ENCODE assay signal across 8 cellular contexts in the genomic region with DNA sequence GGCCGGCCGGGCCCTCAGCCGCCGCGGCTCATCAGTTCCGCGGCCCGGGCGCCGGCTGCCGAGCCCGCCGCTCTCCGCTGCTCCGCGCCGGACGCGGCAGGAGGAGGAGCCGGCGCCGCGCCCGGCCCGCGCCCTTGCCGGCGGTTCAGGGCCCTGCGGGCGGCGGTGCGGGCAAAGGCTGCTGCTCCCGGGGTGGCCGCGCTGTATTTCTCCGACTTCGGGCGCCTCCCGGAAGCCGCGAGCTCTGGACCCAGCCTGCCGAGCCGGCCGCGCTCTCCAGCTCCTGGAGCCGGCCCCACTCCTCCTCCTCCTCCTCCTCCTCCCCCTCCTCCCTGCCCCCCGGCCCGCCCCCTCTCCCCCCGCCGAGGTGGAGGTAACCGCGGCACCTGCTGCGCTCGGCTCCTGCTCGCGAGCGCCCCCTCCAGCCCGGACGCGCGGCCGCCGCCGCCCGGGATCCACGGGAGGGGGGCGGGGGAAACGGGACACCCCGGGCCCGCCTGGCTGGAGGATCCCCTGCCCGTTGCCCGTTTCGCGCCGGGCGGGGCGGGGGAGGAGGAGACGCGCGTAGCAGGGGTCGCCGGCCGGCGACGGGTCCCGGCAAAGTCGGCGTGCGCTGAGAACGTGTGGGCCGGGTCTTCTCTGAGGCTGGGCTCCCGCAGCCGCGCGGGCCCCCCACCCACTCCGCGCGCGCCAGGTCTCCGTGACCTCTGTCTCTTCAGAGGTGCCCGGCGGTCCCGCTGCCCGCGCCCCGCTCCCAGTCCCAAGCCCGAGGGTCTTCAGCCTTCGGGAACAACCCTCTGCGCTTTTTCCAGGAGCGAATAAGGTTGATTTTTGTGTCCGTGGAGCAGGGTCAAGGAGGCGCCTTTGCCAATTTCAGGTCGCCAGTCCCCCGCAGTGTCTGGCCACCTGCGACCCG. TPM values are rescaled to one million over a fixed set of nuclear protein-coding genes. Genes with fewer than 3 reads are reported as not detected.
DNase-seq lines count a peak whose midpoint lies in the region; ATAC-seq and TF ChIP-seq lines count a peak whose summit lies in the region.

A gene with protein sequence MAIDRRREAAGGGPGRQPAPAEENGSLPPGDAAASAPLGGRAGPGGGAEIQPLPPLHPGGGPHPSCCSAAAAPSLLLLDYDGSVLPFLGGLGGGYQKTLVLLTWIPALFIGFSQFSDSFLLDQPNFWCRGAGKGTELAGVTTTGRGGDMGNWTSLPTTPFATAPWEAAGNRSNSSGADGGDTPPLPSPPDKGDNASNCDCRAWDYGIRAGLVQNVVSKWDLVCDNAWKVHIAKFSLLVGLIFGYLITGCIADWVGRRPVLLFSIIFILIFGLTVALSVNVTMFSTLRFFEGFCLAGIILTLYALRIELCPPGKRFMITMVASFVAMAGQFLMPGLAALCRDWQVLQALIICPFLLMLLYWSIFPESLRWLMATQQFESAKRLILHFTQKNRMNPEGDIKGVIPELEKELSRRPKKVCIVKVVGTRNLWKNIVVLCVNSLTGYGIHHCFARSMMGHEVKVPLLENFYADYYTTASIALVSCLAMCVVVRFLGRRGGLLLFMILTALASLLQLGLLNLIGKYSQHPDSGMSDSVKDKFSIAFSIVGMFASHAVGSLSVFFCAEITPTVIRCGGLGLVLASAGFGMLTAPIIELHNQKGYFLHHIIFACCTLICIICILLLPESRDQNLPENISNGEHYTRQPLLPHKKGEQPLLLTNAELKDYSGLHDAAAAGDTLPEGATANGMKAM (minus strand): TSS at position 257 of the 916 bp plus-strand sequence. CDS start 491 bp downstream, outside the sequence.

- peak within 1 kb of the TSS; percentile 95 for H3K4me2 ChIP-seq in neural cell (ENCODE audit: low read length)

- H3K9me2 ChIP-seq in neural cell (ENCODE audit: insufficient read depth, low read length): no peaks in the 10 kb centered on the region

- H3K4me3 Mint-ChIP-seq in stimulated activated naive CD8-positive, alpha-beta T cell treated with anti-CD3 and anti-CD28 coated beads, Interleukin-15, amount 100 ng/mL, for 72 hours: peak within 1 kb of the TSS; percentile 68 to 79

- peak within 1 kb of the TSS in 1 of 2 donors; percentile 60 for H3K27ac Mint-ChIP-seq in stimulated activated naive CD8-positive, alpha-beta T cell treated with anti-CD3 and anti-CD28 coated beads, Interleukin-15, amount 100 ng/mL, for 72 hours

- H4K20me1 ChIP-seq in neural cell (ENCODE audit: insufficient read depth): no peaks in the 10 kb centered on the region

- no peak for TF ChIP-seq EP300 in neural cell (conservative IDR thresholded peaks at IDR 0.05; ENCODE audit: poor library complexity, severe bottlenecking)

- H3K27me3 ChIP-seq in neural cell (ENCODE audit: insufficient read depth, low read depth, low read length): no peaks in the 10 kb centered on the region

- H3K27ac ChIP-seq in neural cell (ENCODE audit: low read length): peak within 1 kb of the TSS; percentile 65

- H3K27me3 Mint-ChIP-seq in stimulated activated naive CD8-positive, alpha-beta T cell treated with anti-CD3 and anti-CD28 coated beads, Interleukin-15, amount 100 ng/mL, for 72 hours: peaks cover 28% of the 10 kb centered on the region

- H3K9me3 ChIP-seq in neural cell (ENCODE audit: low read length): no peaks in the 10 kb centered on the region

- H3K36me3 ChIP-seq in neural cell (ENCODE audit: insufficient read depth, low read length): no peaks in the 10 kb centered on the region

- peak within 1 kb of the TSS; percentile 37 for H3K4me3 ChIP-seq in fibroblast of villous mesenchyme (ENCODE audit: low read depth, low read length)
- H3K4me3 ChIP-seq in neural cell (ENCODE audit: low read length): peak within 1 kb of the TSS; percentile 99

- H3F3A ChIP-seq in neural cell (ENCODE audit: insufficient read depth, low read length, poor library complexity, severe bottlenecking): no peaks in the 10 kb centered on the region

- H3K9me3 Mint-ChIP-seq in stimulated activated naive CD8-positive, alpha-beta T cell treated with anti-CD3 and anti-CD28 coated beads, Interleukin-15, amount 100 ng/mL, for 72 hours: no peaks in the 10 kb centered on the region

- peak within 1 kb of the TSS; percentile 79 for H3K9ac ChIP-seq in neural cell (ENCODE audit: low read length)

- TF ChIP-seq CTCF in fibroblast of villous mesenchyme (IDR thresholded peaks at IDR 0.05; ENCODE audit: insufficient read depth, low read depth, low read length) (peak; percentile 51), neural cell (IDR thresholded peaks at IDR 0.05; ENCODE audit: poor library complexity, severe bottlenecking) (peak; percentile 76)

- peak within 1 kb of the TSS; percentile 83 for H2AFZ ChIP-seq in neural cell (ENCODE audit: low read depth, low read length)

- H3K79me2 ChIP-seq in neural cell (replicated peaks; ENCODE audit: insufficient read depth, low read length): peaks cover 41% of the 10 kb centered on the region

- H3K4me1 Mint-ChIP-seq in stimulated activated naive CD8-positive, alpha-beta T cell treated with anti-CD3 and anti-CD28 coated beads, Interleukin-15, amount 100 ng/mL, for 72 hours: peaks cover 18% of the 10 kb centered on the region

- peak; percentile 80 for DNase-seq in ELF-1 (ENCODE audit: low read depth, low spot score)
- peak; percentile 81 for DNase-seq in OCI-M1 (lab: John Stamatoyannopoulos, UW)
- peak; percentile 48 to 59 for DNase-seq in activated T-helper 1 cell treated with anti-CD3 and anti-CD28 coated beads, Interleukin-2, amount 50 U/mL, for 16 hours (ENCODE audit: low read depth in 1 of 2, low spot score in 1 of 2)
- DNase-seq in fibroblast of villous mesenchyme (ENCODE audit: low read depth): no peak
- peak; percentile 63 to 68 for DNase-seq in stimulated activated naive CD8-positive, alpha-beta T cell treated with anti-CD3 and anti-CD28 coated beads, Interleukin-15, amount 100 ng/mL, for 72 hours
- DNase-seq in dedifferentiated amniotic fluid mesenchymal stem cell (ENCODE audit: extremely low spot score): no peak

- TF ChIP-seq RAD21 in neural cell (conservative IDR thresholded peaks at IDR 0.05): peak; percentile 47

- peak; percentile 50 for ATAC-seq in HG03159 (IDR thresholded peaks at IDR 0.05; ENCODE audit: unreplicated experiment)
- ATAC-seq in stimulated activated naive CD8-positive, alpha-beta T cell treated with anti-CD3 and anti-CD28 coated beads, Interleukin-15, amount 100 ng/mL, for 72 hours: peak; percentile 79

TF ChIP-seq in neural cell, 6 proteins besides CTCF, POLR2A, EP300 and RAD21:
- TF ChIP-seq, protein P1, sequence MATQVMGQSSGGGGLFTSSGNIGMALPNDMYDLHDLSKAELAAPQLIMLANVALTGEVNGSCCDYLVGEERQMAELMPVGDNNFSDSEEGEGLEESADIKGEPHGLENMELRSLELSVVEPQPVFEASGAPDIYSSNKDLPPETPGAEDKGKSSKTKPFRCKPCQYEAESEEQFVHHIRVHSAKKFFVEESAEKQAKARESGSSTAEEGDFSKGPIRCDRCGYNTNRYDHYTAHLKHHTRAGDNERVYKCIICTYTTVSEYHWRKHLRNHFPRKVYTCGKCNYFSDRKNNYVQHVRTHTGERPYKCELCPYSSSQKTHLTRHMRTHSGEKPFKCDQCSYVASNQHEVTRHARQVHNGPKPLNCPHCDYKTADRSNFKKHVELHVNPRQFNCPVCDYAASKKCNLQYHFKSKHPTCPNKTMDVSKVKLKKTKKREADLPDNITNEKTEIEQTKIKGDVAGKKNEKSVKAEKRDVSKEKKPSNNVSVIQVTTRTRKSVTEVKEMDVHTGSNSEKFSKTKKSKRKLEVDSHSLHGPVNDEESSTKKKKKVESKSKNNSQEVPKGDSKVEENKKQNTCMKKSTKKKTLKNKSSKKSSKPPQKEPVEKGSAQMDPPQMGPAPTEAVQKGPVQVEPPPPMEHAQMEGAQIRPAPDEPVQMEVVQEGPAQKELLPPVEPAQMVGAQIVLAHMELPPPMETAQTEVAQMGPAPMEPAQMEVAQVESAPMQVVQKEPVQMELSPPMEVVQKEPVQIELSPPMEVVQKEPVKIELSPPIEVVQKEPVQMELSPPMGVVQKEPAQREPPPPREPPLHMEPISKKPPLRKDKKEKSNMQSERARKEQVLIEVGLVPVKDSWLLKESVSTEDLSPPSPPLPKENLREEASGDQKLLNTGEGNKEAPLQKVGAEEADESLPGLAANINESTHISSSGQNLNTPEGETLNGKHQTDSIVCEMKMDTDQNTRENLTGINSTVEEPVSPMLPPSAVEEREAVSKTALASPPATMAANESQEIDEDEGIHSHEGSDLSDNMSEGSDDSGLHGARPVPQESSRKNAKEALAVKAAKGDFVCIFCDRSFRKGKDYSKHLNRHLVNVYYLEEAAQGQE (IDR thresholded peaks at IDR 0.05; ENCODE audit: borderline replicate concordance): no peak
- no peak for TF ChIP-seq EZH2 (IDR thresholded peaks at IDR 0.05; ENCODE audit: borderline replicate concordance, insufficient read depth, low read length, poor library complexity, severe bottlenecking)
- TF ChIP-seq TAF1 (IDR thresholded peaks at IDR 0.05; ENCODE audit: low read depth): no peak
- peak; percentile 35 for TF ChIP-seq SMC3 (conservative IDR thresholded peaks at IDR 0.05; ENCODE audit: poor library complexity)
- TF ChIP-seq MXI1 (conservative IDR thresholded peaks at IDR 0.05; ENCODE audit: poor library complexity, severe bottlenecking): no peak
- peak; percentile 38 for TF ChIP-seq POLR2AphosphoS5 (IDR thresholded peaks at IDR 0.05)

RNA-seq across cellular contexts. Expression of the gene that starts here (rescaled TPM):
- 2.2 and 2.6 TPM in 2 replicates for total RNA-seq in fibroblast of villous mesenchyme
- polyA plus RNA-seq in neural cell: 8.4 and 8.8 TPM in 2 replicates
- polyA minus RNA-seq in neural cell: 32.5 and 33.6 TPM in 2 replicates

Comparison
In these comparisons a context has a peak if more than half of its experiments do, and no peak if none do; other contexts are left out.
1. DNase-seq: peak in ELF-1 (single experiment), OCI-M1 (single experiment), activated T-helper 1 cell treated with anti-CD3 and anti-CD28 coated beads, Interleukin-2, amount 50 U/mL, for 16 hours (2 of 2) and stimulated activated naive CD8-positive, alpha-beta T cell treated with anti-CD3 and anti-CD28 coated beads, Interleukin-15, amount 100 ng/mL, for 72 hours (2 of 2); none in fibroblast of villous mesenchyme (single experiment) and dedifferentiated amniotic fluid mesenchymal stem cell (single experiment).